8 cellular contexts compared by ENCODE assay signal in the genomic region with DNA sequence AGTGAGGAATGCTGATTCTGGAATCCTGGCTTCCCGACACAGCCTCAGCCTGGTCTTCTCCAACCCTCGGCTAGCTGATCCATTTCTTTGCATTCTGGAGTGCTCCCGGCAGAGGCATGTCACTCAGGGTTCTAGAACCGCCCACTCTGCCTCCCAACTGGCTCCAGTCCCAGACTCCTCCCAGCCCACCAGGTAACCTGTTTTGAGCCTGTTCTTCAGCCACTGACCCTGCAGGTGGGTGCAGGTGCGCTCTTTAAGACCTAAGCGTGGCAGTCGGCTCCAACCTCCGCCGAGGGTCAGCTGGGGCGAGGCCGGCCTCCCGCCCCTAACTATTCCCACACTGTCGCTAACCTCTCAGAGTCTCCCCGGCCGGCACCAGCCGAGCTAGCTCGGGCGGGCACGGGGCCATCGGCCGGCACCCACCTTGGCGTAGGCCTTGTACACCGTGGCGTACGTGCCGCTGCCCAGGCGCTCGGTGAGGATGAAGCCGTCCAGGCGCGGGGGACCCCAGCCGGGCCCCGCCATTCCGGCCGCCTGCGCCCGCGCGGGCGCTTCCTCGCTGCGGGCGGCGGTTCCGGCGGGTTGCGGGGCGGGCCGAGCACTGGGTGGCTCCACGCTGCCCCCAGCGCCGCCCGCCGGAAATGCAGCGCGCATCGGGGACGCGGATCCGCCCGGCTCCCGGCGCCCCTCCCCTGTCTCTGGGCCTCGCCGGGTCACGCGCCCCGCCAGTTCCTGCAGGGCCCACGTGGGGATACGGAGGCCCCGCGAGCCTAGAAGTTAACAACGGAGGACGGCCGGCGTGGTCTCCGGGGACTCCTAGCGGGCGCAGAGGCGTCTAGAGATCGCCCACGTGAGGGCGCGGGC.
DNase-seq lines count a peak whose midpoint lies in the region; ATAC-seq and TF ChIP-seq lines count a peak whose summit lies in the region.

Gene ULK3 (minus strand): TSS at position 576 of the 864 bp plus-strand sequence. CDS start 51 bp downstream, at position 525.

- DNase-seq in AG09319 (ENCODE audit: extremely low read depth, low read depth) (peak; percentile 41), NCI-H345 treated with DMSO at 0.1 percent for 48 hours (lab: John Stamatoyannopoulos, UW; ENCODE audit: unreplicated experiment) (peak; percentile 70), inferior parietal cortex (ENCODE audit: extremely low spot score) (peak; percentile 85)
- DNase-seq in activated CD4-positive, CD25-positive, alpha-beta regulatory T cell treated with anti-CD3 and anti-CD28 coated beads, Interleukin-2, amount 50 U/mL, for 16 hours (ENCODE audit: low read depth, low spot score), result peak; percentile 84
- peak; percentile 92 for DNase-seq in central memory CD4-positive, alpha-beta T cell
- DNase-seq in stimulated activated CD4-positive, alpha-beta T cell treated with anti-CD3 and anti-CD28 coated beads, Interleukin-12 subunit alpha, Interleukin-12 subunit beta, amount 100 ng/mL, for 24 hours (ENCODE audit: low read depth in 2 of 2), result peak; percentile 87 to 91

- ATAC-seq in GM19035 (IDR thresholded peaks at IDR 0.05; ENCODE audit: unreplicated experiment) (peak; percentile 83), HG03342 (IDR thresholded peaks at IDR 0.05; ENCODE audit: unreplicated experiment) (peak; percentile 80)

- TF ChIP-seq CTCF in AG09319 (IDR thresholded peaks at IDR 0.05; ENCODE audit: low read depth, low read length), result peak; percentile 27

Comparison
In these comparisons a context has a peak if more than half of its experiments do, and no peak if none do; other contexts are left out.
1. Peak in every context shown above with its lines: DNase-seq and ATAC-seq.
2. DNase-seq: peak in every context shown above with its lines; median percentile 92 in central memory CD4-positive, alpha-beta T cell; 89 in stimulated activated CD4-positive, alpha-beta T cell treated with anti-CD3 and anti-CD28 coated beads, Interleukin-12 subunit alpha, Interleukin-12 subunit beta, amount 100 ng/mL, for 24 hours; 85 in inferior parietal cortex; 84 in activated CD4-positive, CD25-positive, alpha-beta regulatory T cell treated with anti-CD3 and anti-CD28 coated beads, Interleukin-2, amount 50 U/mL, for 16 hours; 70 in NCI-H345 treated with DMSO at 0.1 percent for 48 hours; 41 in AG09319.